In genomic region chr11:129035254-129035653, GRCh38 we compare ENCODE assay signal across 1 cellular context.
TF ChIP-seq lines count a peak whose summit lies in the region.

No MANE protein-coding gene starts in this region.

TF ChIP-seq in SK-N-SH treated with all-trans-retinoic acid at 6 μM for 48 hours, 23 proteins besides CTCF, POLR2A, EP300 and RAD21 (continued from another document):
- TF ChIP-seq POU6F1 (CRISPR knock-in tag; IDR thresholded peaks at IDR 0.05; ENCODE audit: borderline replicate concordance, low read depth), result no peak
TF ChIP-seq in SK-N-SH treated with all-trans-retinoic acid at 6 μM for 48 hours: peak in this region for 0.
